Comparison of ENCODE assay signal across 22 cellular contexts in genomic region chr13:34779171-34779570, GRCh38.
DNase-seq lines count a peak whose midpoint lies in the region; ATAC-seq, FAIRE-seq and TF ChIP-seq lines count a peak whose summit lies in the region.
"Had no signal": no experiment of that assay in that cellular context is flagged by ENCODE, and none has a peak within 500 bp of the region (broad histone marks: within the 10 kb centered on the region; RNA-seq: fewer than 3 reads in every experiment).

No MANE protein-coding gene starts in this region.

- H3K9me2 ChIP-seq in OCI-LY7 (ENCODE audit: insufficient read depth, low read length) = no peaks in the 10 kb centered on the region

- H3K9me3 ChIP-seq in cardiac muscle cell (ENCODE audit: low read depth) (no peaks in the 10 kb centered on the region), OCI-LY7 (ENCODE audit: low read length) (no peaks in the 10 kb centered on the region), kidney (ENCODE audit: control insufficient read depth in 1 of 2, low read length in 2 of 2) (peaks cover 0 to 10% of the 10 kb centered on the region in 2 donors)
- H3K9me3 ChIP-seq: ovary, right lobe of liver had no signal

- H3K36me3 Mint-ChIP-seq in naive thymus-derived CD8-positive, alpha-beta T cell = peaks cover 0 to 5% (median 0%) of the 10 kb centered on the region in 3 donors
- H3K36me3 Mint-ChIP-seq: activated naive CD4-positive, alpha-beta T cell treated with anti-CD3 and anti-CD28 coated beads, Interleukin-2, amount 50 U/mL, for 24 hours; CD4-positive, alpha-beta memory T cell had no signal

- peaks cover 0 to 8% (median 0%) of the 10 kb centered on the region in 5 donors for H3K27me3 Mint-ChIP-seq in naive thymus-derived CD8-positive, alpha-beta T cell
- H3K27me3 Mint-ChIP-seq: activated naive CD4-positive, alpha-beta T cell treated with anti-CD3 and anti-CD28 coated beads, Interleukin-2, amount 50 U/mL, for 24 hours; CD4-positive, alpha-beta memory T cell had no signal

- ATAC-seq in left ventricle myocardium superior = no peak
- no peak for ATAC-seq in naive thymus-derived CD8-positive, alpha-beta T cell
- ATAC-seq: left lobe of liver, right lobe of liver, WTC11 had no signal

- intact Hi-C loops in left ventricle myocardium superior (cut with micrococcal nuclease) (no loop called here), OCI-LY7 (cut with micrococcal nuclease; ENCODE audit: unreplicated experiment) (no loop called here), kidney (cut with DNase I) (no loop called here)

- no peak overlapping the region for H3K4me3 Mint-ChIP-seq in naive thymus-derived CD8-positive, alpha-beta T cell
- H3K4me3 Mint-ChIP-seq: activated naive CD4-positive, alpha-beta T cell treated with anti-CD3 and anti-CD28 coated beads, Interleukin-2, amount 50 U/mL, for 24 hours; CD4-positive, alpha-beta memory T cell; WTC11 had no signal

- POLR2A ChIA-PET in OCI-LY7 (lab: Charles Lee) = no interaction called here
- POLR2A ChIA-PET in naive thymus-derived CD8-positive, alpha-beta T cell (lab: Charles Lee) = no interaction called here

- no peak overlapping the region for H2AFZ ChIP-seq in OCI-LY7 (ENCODE audit: low read length)

- H3K27ac ChIP-seq in cardiac muscle cell (no peak overlapping the region), OCI-LY7 (ENCODE audit: low read depth, low read length, poor library complexity, severe bottlenecking) (no peak overlapping the region), kidney (ENCODE audit: low read depth in 2 of 2, low read length in 2 of 2) (no peak overlapping the region)
- H3K27ac ChIP-seq: ovary, right lobe of liver, tibial artery had no signal

- H4K20me1 ChIP-seq in OCI-LY7 (ENCODE audit: insufficient read depth, low read length) = no peaks in the 10 kb centered on the region

- TF ChIP-seq CTCF in cardiac muscle cell (IDR thresholded peaks at IDR 0.05; ENCODE audit: low read depth, low read length) (peak; percentile 35), OCI-LY7 (conservative IDR thresholded peaks at IDR 0.05; ENCODE audit: low read length) (peak; percentile 31; the same call in 1 of the 2 replicates), epithelial cell of proximal tubule (conservative IDR thresholded peaks at IDR 0.05; ENCODE audit: low read depth, low read length) (peak; percentile 45), kidney (IDR thresholded peaks at IDR 0.05; ENCODE audit: borderline replicate concordance, extremely low read depth, insufficient read depth) (no peak)

- H3K36me3 ChIP-seq in cardiac muscle cell (no peaks in the 10 kb centered on the region), OCI-LY7 (ENCODE audit: insufficient read depth, low read length) (no peaks in the 10 kb centered on the region), kidney (ENCODE audit: control insufficient read depth in 1 of 2, insufficient read depth in 2 of 2, low read length in 2 of 2) (no peaks in the 10 kb centered on the region)
- H3K36me3 ChIP-seq: ovary, right lobe of liver, tibial artery had no signal

- H3K4me1 ChIP-seq in cardiac muscle cell (ENCODE audit: low read depth) = no peaks in the 10 kb centered on the region
- no peaks in the 10 kb centered on the region for H3K4me1 ChIP-seq in OCI-LY7 (ENCODE audit: insufficient read depth, low read length, poor library complexity, severe bottlenecking)
- H3K4me1 ChIP-seq in kidney (ENCODE audit: control insufficient read depth in 1 of 2, insufficient read depth in 1 of 2, low read depth in 1 of 2, low read length in 2 of 2) = no peaks in the 10 kb centered on the region
- H3K4me1 ChIP-seq: right lobe of liver, tibial artery had no signal

- no peaks in the 10 kb centered on the region for H3K4me1 Mint-ChIP-seq in naive thymus-derived CD8-positive, alpha-beta T cell
- H3K4me1 Mint-ChIP-seq: activated naive CD4-positive, alpha-beta T cell treated with anti-CD3 and anti-CD28 coated beads, Interleukin-2, amount 50 U/mL, for 24 hours; CD4-positive, alpha-beta memory T cell had no signal

- H3K4me3 ChIP-seq in cardiac muscle cell = no peak overlapping the region
- H3K4me3 ChIP-seq in OCI-LY7 (ENCODE audit: low read depth, low read length, poor library complexity, severe bottlenecking) = no peak overlapping the region
- H3K4me3 ChIP-seq in epithelial cell of proximal tubule (ENCODE audit: low read depth, low read length) = no peak overlapping the region
- no peak overlapping the region for H3K4me3 ChIP-seq in kidney (ENCODE audit: low read length in 2 of 2)
- H3K4me3 ChIP-seq: ovary, right lobe of liver, tibial artery had no signal

- no peak for FAIRE-seq in kidney (lab: Jason Lieb, UNC)
- FAIRE-seq: endothelial cell of umbilical vein had no signal

- no peak overlapping the region for H3K4me2 ChIP-seq in OCI-LY7 (ENCODE audit: low read length)

- no peaks in the 10 kb centered on the region for H3K79me2 ChIP-seq in OCI-LY7 (ENCODE audit: insufficient read depth, low read depth, low read length)

- H3K27ac Mint-ChIP-seq in naive thymus-derived CD8-positive, alpha-beta T cell = no peak overlapping the region
- H3K27ac Mint-ChIP-seq: activated naive CD4-positive, alpha-beta T cell treated with anti-CD3 and anti-CD28 coated beads, Interleukin-2, amount 50 U/mL, for 24 hours; CD4-positive, alpha-beta memory T cell had no signal

- DNase-seq in cardiac muscle cell (ENCODE audit: low read depth in 1 of 2, low spot score in 1 of 2) (peak in 1 of 2 donors; percentile 41), left ventricle myocardium superior (no peak), OCI-LY7 (ENCODE audit: low spot score) (no peak), epithelial cell of proximal tubule (ENCODE audit: low read depth) (no peak), cerebellar cortex (ENCODE audit: low spot score) (no peak), kidney (no peak)
- no peak for DNase-seq in stimulated activated naive CD4-positive, alpha-beta T cell treated with Interleukin-2 at 50 U/mL for 16 hours (lab: John Stamatoyannopoulos, UW)
- no peak for DNase-seq in naive thymus-derived CD8-positive, alpha-beta T cell
- DNase-seq: activated T-cell treated with anti-CD3 and anti-CD28 coated beads, Interleukin-2, amount 50 U/mL, for 48 hours; CD4-positive, alpha-beta memory T cell; KG1; NCI-H1417; NK-92 treated with Interleukin-12 subunit alpha and Interleukin-12 subunit beta, amount 100 ng/mL, for 24 hours; ovary; right lobe of liver; stimulated activated naive CD4-positive, alpha-beta T cell; T-helper 1 cell; tibial artery had no signal

- BruUV-seq in OCI-LY7 (replicated peaks; lab: Mats Ljungman, UMichigan) = no TSS peak

- peaks cover 0 to 14% (median 3%) of the 10 kb centered on the region in 9 donors for H3K9me3 Mint-ChIP-seq in naive thymus-derived CD8-positive, alpha-beta T cell

- H3K9ac ChIP-seq in kidney (ENCODE audit: low read length in 2 of 2) = no peak overlapping the region

- H3K27me3 ChIP-seq in cardiac muscle cell = no peaks in the 10 kb centered on the region
- H3K27me3 ChIP-seq: ovary, right lobe of liver, tibial artery had no signal

- CTCF ChIA-PET in OCI-LY7 (lab: Charles Lee; ENCODE audit: unreplicated experiment) = no interaction called here
